Comparison of ENCODE assay signal across 2 cellular contexts in the genomic region with DNA sequence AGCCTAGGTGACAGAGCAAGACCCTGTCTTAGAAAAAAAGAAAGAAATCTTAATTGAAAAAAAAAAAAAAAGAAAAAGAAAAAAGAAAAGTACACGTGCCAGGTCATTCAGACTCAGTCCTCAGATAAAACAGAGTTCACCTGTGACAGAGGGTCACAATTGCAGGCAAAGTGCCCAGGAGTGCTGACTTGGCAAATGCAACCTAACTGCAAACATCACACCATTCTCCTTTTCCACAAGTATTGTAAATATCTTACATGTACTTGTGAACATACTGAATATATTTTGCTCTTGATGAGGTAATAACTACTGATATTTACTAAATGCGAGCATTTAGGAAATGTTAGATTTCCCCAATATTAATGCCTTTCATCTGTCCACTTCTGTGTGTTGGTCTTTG.
TF ChIP-seq lines count a peak whose summit lies in the region.

No MANE protein-coding gene starts in this region.

TF ChIP-seq in IMR-90, 13 proteins besides CTCF, POLR2A, EP300 and RAD21:
- TF ChIP-seq MAFK (IDR thresholded peaks at IDR 0.05; ENCODE audit: low read depth, low read length) (peak; percentile 80), BHLHE40 (IDR thresholded peaks at IDR 0.05; ENCODE audit: low read depth, low read length) (no peak), SMC3 (IDR thresholded peaks at IDR 0.05; ENCODE audit: low read depth, low read length) (no peak)
- TF ChIP-seq, protein P1, sequence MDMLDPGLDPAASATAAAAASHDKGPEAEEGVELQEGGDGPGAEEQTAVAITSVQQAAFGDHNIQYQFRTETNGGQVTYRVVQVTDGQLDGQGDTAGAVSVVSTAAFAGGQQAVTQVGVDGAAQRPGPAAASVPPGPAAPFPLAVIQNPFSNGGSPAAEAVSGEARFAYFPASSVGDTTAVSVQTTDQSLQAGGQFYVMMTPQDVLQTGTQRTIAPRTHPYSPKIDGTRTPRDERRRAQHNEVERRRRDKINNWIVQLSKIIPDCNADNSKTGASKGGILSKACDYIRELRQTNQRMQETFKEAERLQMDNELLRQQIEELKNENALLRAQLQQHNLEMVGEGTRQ (IDR thresholded peaks at IDR 0.05; ENCODE audit: low read depth, low read length), result no peak

TF ChIP-seq in HepG2, 621 proteins besides CTCF, POLR2A, EP300 and RAD21:
- TF ChIP-seq ZNF205 (CRISPR knock-in tag; IDR thresholded peaks at IDR 0.05) (no peak), ZNF562 (CRISPR knock-in tag; IDR thresholded peaks at IDR 0.05; ENCODE audit: borderline replicate concordance) (no peak), ZKSCAN1 (IDR thresholded peaks at IDR 0.05; ENCODE audit: low read length) (no peak), CBX1 (IDR thresholded peaks at IDR 0.05; ENCODE audit: low read depth) (no peak), MAFF (IDR thresholded peaks at IDR 0.05; ENCODE audit: low read depth, low read length) (peak; percentile 92), HOXA5 (CRISPR knock-in tag; IDR thresholded peaks at IDR 0.05) (no peak), CC2D1A (CRISPR knock-in tag; IDR thresholded peaks at IDR 0.05) (no peak), ZSCAN12 (CRISPR knock-in tag; IDR thresholded peaks at IDR 0.05) (no peak), ZNF207 (IDR thresholded peaks at IDR 0.05; ENCODE audit: borderline replicate concordance) (no peak), NFYC (CRISPR knock-in tag; IDR thresholded peaks at IDR 0.05) (no peak), MAFK (conservative IDR thresholded peaks at IDR 0.05 in 1 of 2, IDR thresholded peaks at IDR 0.05 in 1 of 2; ENCODE audit: low read length in 2 of 2) (peak; percentile 93 to 95), ZNF841 (CRISPR knock-in tag; IDR thresholded peaks at IDR 0.05; ENCODE audit: borderline replicate concordance) (no peak), STAG1 (CRISPR knock-in tag; IDR thresholded peaks at IDR 0.05) (no peak)
- TF ChIP-seq, protein P2, sequence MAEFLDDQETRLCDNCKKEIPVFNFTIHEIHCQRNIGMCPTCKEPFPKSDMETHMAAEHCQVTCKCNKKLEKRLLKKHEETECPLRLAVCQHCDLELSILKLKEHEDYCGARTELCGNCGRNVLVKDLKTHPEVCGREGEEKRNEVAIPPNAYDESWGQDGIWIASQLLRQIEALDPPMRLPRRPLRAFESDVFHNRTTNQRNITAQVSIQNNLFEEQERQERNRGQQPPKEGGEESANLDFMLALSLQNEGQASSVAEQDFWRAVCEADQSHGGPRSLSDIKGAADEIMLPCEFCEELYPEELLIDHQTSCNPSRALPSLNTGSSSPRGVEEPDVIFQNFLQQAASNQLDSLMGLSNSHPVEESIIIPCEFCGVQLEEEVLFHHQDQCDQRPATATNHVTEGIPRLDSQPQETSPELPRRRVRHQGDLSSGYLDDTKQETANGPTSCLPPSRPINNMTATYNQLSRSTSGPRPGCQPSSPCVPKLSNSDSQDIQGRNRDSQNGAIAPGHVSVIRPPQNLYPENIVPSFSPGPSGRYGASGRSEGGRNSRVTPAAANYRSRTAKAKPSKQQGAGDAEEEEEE (CRISPR knock-in tag; IDR thresholded peaks at IDR 0.05; ENCODE audit: borderline replicate concordance), result no peak
- TF ChIP-seq, protein P3, sequence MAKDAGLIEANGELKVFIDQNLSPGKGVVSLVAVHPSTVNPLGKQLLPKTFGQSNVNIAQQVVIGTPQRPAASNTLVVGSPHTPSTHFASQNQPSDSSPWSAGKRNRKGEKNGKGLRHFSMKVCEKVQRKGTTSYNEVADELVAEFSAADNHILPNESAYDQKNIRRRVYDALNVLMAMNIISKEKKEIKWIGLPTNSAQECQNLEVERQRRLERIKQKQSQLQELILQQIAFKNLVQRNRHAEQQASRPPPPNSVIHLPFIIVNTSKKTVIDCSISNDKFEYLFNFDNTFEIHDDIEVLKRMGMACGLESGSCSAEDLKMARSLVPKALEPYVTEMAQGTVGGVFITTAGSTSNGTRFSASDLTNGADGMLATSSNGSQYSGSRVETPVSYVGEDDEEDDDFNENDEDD (CRISPR knock-in tag; IDR thresholded peaks at IDR 0.05; ENCODE audit: borderline replicate concordance), result no peak
